In genomic region chr6:16522937-16523336, GRCh38 we compare ENCODE assay signal across 20 cellular contexts.
"Had no signal": no experiment of that assay in that cellular context is flagged by ENCODE, and none has a peak within 500 bp of the region (broad histone marks: within the 10 kb centered on the region; RNA-seq: fewer than 3 reads in every experiment).

No MANE protein-coding gene starts in this region.

- H3K27ac ChIP-seq: spleen, suprapubic skin, tibial artery had no signal

- H3K4me3 ChIP-seq: heart right ventricle, right atrium auricular region, spleen, suprapubic skin, tibial artery had no signal

- H3K9me3 ChIP-seq: heart right ventricle, right atrium auricular region, spleen, suprapubic skin, tibial artery had no signal

- ATAC-seq: activated CD8-positive, alpha-beta memory T cell treated with anti-CD3 and anti-CD28 coated beads, Interleukin-2, amount 10 ng/mL, durations not matched to agents 7 days and 5 days; activated CD8-positive, alpha-beta T cell treated with anti-CD3 and anti-CD28 coated beads for 36 hours; activated T-cell treated with anti-CD3 and anti-CD28 coated beads, Interleukin-2, amount 50 U/mL, for 72 hours; esophagus mucosa; naive thymus-derived CD8-positive, alpha-beta T cell had no signal

- H3K27me3 ChIP-seq: heart right ventricle, right atrium auricular region, spleen, suprapubic skin, tibial artery had no signal

- H3K4me1 ChIP-seq: suprapubic skin had no signal

- DNase-seq: activated CD4-positive, alpha-beta T cell treated with anti-CD3 and anti-CD28 coated beads for 1 hour; activated CD4-positive, alpha-beta T cell treated with anti-CD3 and anti-CD28 coated beads, Interleukin-2, amount 10 ng/mL, durations not matched to agents 7 days and 5 days; activated CD8-positive, alpha-beta memory T cell treated with anti-CD3 and anti-CD28 coated beads, Interleukin-2, amount 10 ng/mL, durations not matched to agents 7 days and 5 days; activated CD8-positive, alpha-beta T cell treated with anti-CD3 and anti-CD28 coated beads for 36 hours; activated effector memory CD4-positive, alpha-beta T cell treated with Interleukin-2 at 50 U/mL for 16 hours; activated naive CD4-positive, alpha-beta T cell treated with Interleukin-2 at 50 U/mL for 16 hours; activated T-cell treated with anti-CD3 and anti-CD28 coated beads, Interleukin-2, amount 50 U/mL, for 72 hours; anterior cingulate cortex; foreskin melanocyte; midbrain; naive thymus-derived CD8-positive, alpha-beta T cell; nucleus accumbens; spleen; stimulated activated naive CD4-positive, alpha-beta T cell; T-helper 2 cell; tibial artery had no signal
